In genomic region chr9:136807281-136808074, GRCh38 we compare ENCODE assay signal across 8 cellular contexts. TPM values are rescaled to one million over a fixed set of nuclear protein-coding genes. Genes with fewer than 3 reads are reported as not detected.
A peak's percentile ranks its signal among the peaks of the same experiment; 100 is the strongest.
DNase-seq lines count a peak whose midpoint lies in the region; ATAC-seq and TF ChIP-seq lines count a peak whose summit lies in the region.

Gene RABL6 (plus strand): TSS chr9:136807948. CDS start chr9:136808197, 249 bp downstream.

- DNase-seq in GM04504 (ENCODE audit: low read depth) (peak; percentile 41), H4 (ENCODE audit: low spot score) (peak; percentile 41), M059J (ENCODE audit: low read depth) (peak; percentile 70), T-helper 2 cell (peak; percentile 67 to 87 (median 76)), anterior cingulate cortex (lab: John Stamatoyannopoulos, UW) (peak in 53 of 58 donors; percentile 23 to 85 (median 67)), right cardiac atrium (peak; percentile 80 to 94 (median 93)), renal cortical epithelial cell (ENCODE audit: low read depth) (peak; percentile 24), vagina (ENCODE audit: extremely low spot score in 2 of 2) (peak in 1 of 2 donors; percentile 93)

- ATAC-seq in right cardiac atrium = peak; percentile 88 to 89

- H3K27ac ChIP-seq in right cardiac atrium (ENCODE audit: low read length) = peak within 1 kb of the TSS; percentile 93
- H3K27ac ChIP-seq in vagina = peak within 1 kb of the TSS; percentile 82

- no peak for TF ChIP-seq CTCF in vagina (IDR thresholded peaks at IDR 0.05)

- H3K9me3 ChIP-seq in right cardiac atrium (ENCODE audit: control insufficient read depth, low read length) (no peaks in the 10 kb centered on the region), vagina (no peaks in the 10 kb centered on the region)

- H3K36me3 ChIP-seq in vagina = peaks cover 0 to 3% of the 10 kb centered on the region in 2 donors

- H3K4me1 ChIP-seq in right cardiac atrium (ENCODE audit: control insufficient read depth, insufficient read depth, low read length) = no peaks in the 10 kb centered on the region
- H3K4me1 ChIP-seq in vagina = peaks cover 52% of the 10 kb centered on the region

- peak in 1 of 2 donors; percentile 58 for TF ChIP-seq POLR2A in vagina (IDR thresholded peaks at IDR 0.05)

- H3K4me3 ChIP-seq in right cardiac atrium (ENCODE audit: low read length) (peak within 1 kb of the TSS; percentile 97), vagina (peak within 1 kb of the TSS; percentile 92 to 95)

- under 1% methylated on average over 96 of the region's 96 CpGs for WGBS in right cardiac atrium

- intact Hi-C loops in right cardiac atrium (cut with DNase I) = no loop called here
- intact Hi-C loops in vagina (cut with DNase I) = no loop called here

- H3K27me3 ChIP-seq in right cardiac atrium (ENCODE audit: control insufficient read depth, insufficient read depth) (no peaks in the 10 kb centered on the region), vagina (no peaks in the 10 kb centered on the region)

RNA-seq across cellular contexts. Expression of gene RABL6, which starts in this region (rescaled TPM):
- total RNA-seq in H4 (2014; rRNA removed; shearing (Covaris generic)) = 23.6 and 35.0 TPM in 2 replicates
- 55.9 and 75.4 TPM in 2 replicates for total RNA-seq in M059J (2014; rRNA removed; shearing (Covaris generic))
- total RNA-seq in right cardiac atrium (10 to 100 TPM; 67.3 to 73.6 (median 71.6) TPM), renal cortical epithelial cell (51.1 and 61.0 TPM in 2 replicates), vagina (31.7 TPM)
- polyA plus RNA-seq in right cardiac atrium = 87.2 TPM
